ENCODE assay signal across 14 cellular contexts in genomic region chr5:64206653-64207052, GRCh38. TPM values are rescaled to one million over a fixed set of nuclear protein-coding genes. Genes with fewer than 3 reads are reported as not detected.
"Had no signal": no experiment of that assay in that cellular context is flagged by ENCODE, and none has a peak within 500 bp of the region (broad histone marks: within the 10 kb centered on the region; RNA-seq: fewer than 3 reads in every experiment).

No MANE protein-coding gene starts in this region.

- H3K27me3 ChIP-seq: esophagus squamous epithelium, heart left ventricle, tibial artery had no signal

- H3K4me3 Mint-ChIP-seq: activated naive CD4-positive, alpha-beta T cell treated with anti-CD3 and anti-CD28 coated beads, Interleukin-2, amount 10 ng/mL, durations not matched to agents 7 days and 5 days; central memory CD8-positive, alpha-beta T cell; dendritic cell treated with granulocyte-macrophage colony-stimulating factor and Interleukin-4, amounts not matched to agents 40 ng/mL and 50 ng/mL, for 4 days; T-helper 1 cell treated with Interleukin-12 subunit alpha and Interleukin-12 subunit beta and Interleukin-4 antibody, amounts not matched to agents 30 μg/mL and 1 μg/mL, for 36 hours had no signal

- H3K36me3 Mint-ChIP-seq: activated naive CD4-positive, alpha-beta T cell treated with anti-CD3 and anti-CD28 coated beads, Interleukin-2, amount 10 ng/mL, durations not matched to agents 7 days and 5 days had no signal

- H3K27me3 Mint-ChIP-seq: activated naive CD4-positive, alpha-beta T cell treated with anti-CD3 and anti-CD28 coated beads, Interleukin-2, amount 10 ng/mL, durations not matched to agents 7 days and 5 days; central memory CD8-positive, alpha-beta T cell had no signal

- H3K9me3 ChIP-seq: esophagus squamous epithelium, heart left ventricle, tibial artery had no signal

- H3K27ac ChIP-seq: esophagus squamous epithelium, heart left ventricle, tibial artery had no signal

- H3K27ac Mint-ChIP-seq: activated naive CD4-positive, alpha-beta T cell treated with anti-CD3 and anti-CD28 coated beads, Interleukin-2, amount 10 ng/mL, durations not matched to agents 7 days and 5 days; activated T-helper 2 cell treated with anti-CD3 and anti-CD28 coated beads, Interferon-gamma antibody, Interleukin-2, Interleukin-4, amounts not matched to agents 10 μg/mL and 5 μg/mL and 100 μg/mL, durations not matched to agents 14 hours and 24 hours and 36 hours; dendritic cell treated with granulocyte-macrophage colony-stimulating factor and Interleukin-4, amounts not matched to agents 40 ng/mL and 50 ng/mL, for 4 days; T-helper 1 cell treated with Interleukin-12 subunit alpha and Interleukin-12 subunit beta and Interleukin-4 antibody, amounts not matched to agents 30 μg/mL and 1 μg/mL, for 36 hours had no signal

- DNase-seq: activated naive CD4-positive, alpha-beta T cell treated with anti-CD3 and anti-CD28 coated beads, Interleukin-2, amount 10 ng/mL, durations not matched to agents 7 days and 5 days; esophagus squamous epithelium; foreskin fibroblast; heart left ventricle; kidney; left ventricle myocardium superior; right cardiac atrium; small intestine; tibial artery had no signal

- H3K36me3 ChIP-seq: esophagus squamous epithelium had no signal

- H3K9me3 Mint-ChIP-seq: activated naive CD4-positive, alpha-beta T cell treated with anti-CD3 and anti-CD28 coated beads, Interleukin-2, amount 10 ng/mL, durations not matched to agents 7 days and 5 days; activated T-helper 2 cell treated with anti-CD3 and anti-CD28 coated beads, Interferon-gamma antibody, Interleukin-2, Interleukin-4, amounts not matched to agents 10 μg/mL and 5 μg/mL and 100 μg/mL, durations not matched to agents 14 hours and 24 hours and 36 hours; dendritic cell treated with granulocyte-macrophage colony-stimulating factor and Interleukin-4, amounts not matched to agents 40 ng/mL and 50 ng/mL, for 4 days; T-helper 1 cell treated with Interleukin-12 subunit alpha and Interleukin-12 subunit beta and Interleukin-4 antibody, amounts not matched to agents 30 μg/mL and 1 μg/mL, for 36 hours had no signal

- H3K4me1 ChIP-seq: esophagus squamous epithelium had no signal

- H3K4me3 ChIP-seq: esophagus squamous epithelium, heart left ventricle, tibial artery had no signal

- H3K4me1 Mint-ChIP-seq: activated naive CD4-positive, alpha-beta T cell treated with anti-CD3 and anti-CD28 coated beads, Interleukin-2, amount 10 ng/mL, durations not matched to agents 7 days and 5 days; central memory CD8-positive, alpha-beta T cell had no signal

- ATAC-seq: activated CD4-positive, CD25-positive, alpha-beta regulatory T cell treated with anti-CD3 and anti-CD28 coated beads, Interleukin-2, amount 50 U/mL, for 24 hours; heart left ventricle; left ventricle myocardium superior; right cardiac atrium had no signal

RNA-seq across cellular contexts. Expression of gene RNF180, which starts 41.0 kb away (rescaled TPM):
- total RNA-seq: activated T-helper 2 cell treated with anti-CD3 and anti-CD28 coated beads, Interferon-gamma antibody, Interleukin-2, Interleukin-4, amounts not matched to agents 10 μg/mL and 5 μg/mL and 100 μg/mL, durations not matched to agents 14 hours and 24 hours and 36 hours had no signal
